Comparison of ENCODE assay signal across 20 cellular contexts in genomic region chr17:58403312-58403711, GRCh38. TPM values are rescaled to one million over a fixed set of nuclear protein-coding genes. Genes with fewer than 3 reads are reported as not detected.
DNase-seq lines count a peak whose midpoint lies in the region; ATAC-seq and TF ChIP-seq lines count a peak whose summit lies in the region.
"Had no signal": no experiment of that assay in that cellular context is flagged by ENCODE, and none has a peak within 500 bp of the region (broad histone marks: within the 10 kb centered on the region; RNA-seq: fewer than 3 reads in every experiment).

No MANE protein-coding gene starts in this region.

- no peaks in the 10 kb centered on the region for H3K9me3 Mint-ChIP-seq in MCF 10A (ENCODE audit: unreplicated experiment)
- H3K9me3 Mint-ChIP-seq in type B pancreatic cell: no peaks in the 10 kb centered on the region
- H3K9me3 Mint-ChIP-seq: CD14-positive monocyte had no signal

- no peaks in the 10 kb centered on the region for H3K9me3 ChIP-seq in upper lobe of right lung
- H3K9me3 ChIP-seq: heart left ventricle had no signal

- no peaks in the 10 kb centered on the region for H3K36me3 Mint-ChIP-seq in MCF 10A (ENCODE audit: insufficient read depth, unreplicated experiment)
- peaks cover 4% of the 10 kb centered on the region for H3K36me3 Mint-ChIP-seq in type B pancreatic cell
- H3K36me3 Mint-ChIP-seq: activated naive CD8-positive, alpha-beta T cell; CD14-positive monocyte had no signal

- no peak for ATAC-seq in upper lobe of right lung
- ATAC-seq: heart left ventricle had no signal

- H3K27me3 ChIP-seq in upper lobe of right lung: no peaks in the 10 kb centered on the region

- TF ChIP-seq CTCF in MCF 10A (IDR thresholded peaks at IDR 0.05; ENCODE audit: unreplicated experiment): no peak
- TF ChIP-seq CTCF in type B pancreatic cell (conservative IDR thresholded peaks at IDR 0.05): no peak
- TF ChIP-seq CTCF in upper lobe of right lung (IDR thresholded peaks at IDR 0.05): no peak

- no peak overlapping the region for H3K27ac ChIP-seq in upper lobe of right lung
- H3K27ac ChIP-seq: heart left ventricle, HL-60 had no signal

- peak overlapping the region; percentile 89 for H3K27ac Mint-ChIP-seq in MCF 10A (ENCODE audit: low read depth, unreplicated experiment)
- peak overlapping the region; percentile 84 for H3K27ac Mint-ChIP-seq in type B pancreatic cell
- H3K27ac Mint-ChIP-seq: activated naive CD8-positive, alpha-beta T cell had no signal

- no peaks in the 10 kb centered on the region for H3K27me3 Mint-ChIP-seq in MCF 10A (ENCODE audit: insufficient read depth, unreplicated experiment)
- H3K27me3 Mint-ChIP-seq in type B pancreatic cell: no peaks in the 10 kb centered on the region
- H3K27me3 Mint-ChIP-seq: activated naive CD8-positive, alpha-beta T cell had no signal

- POLR2A ChIA-PET in MCF 10A (lab: Yijun Ruan, JAX): interaction anchor here (0.7 to 10.4 kb wide), 4 partner anchors 9 to 603 kb away, joined by 3 to 201 read pairs (median 30); partner anchors contain the start of genes RNF43 and SUPT4H1

- BruUV-seq in MCF 10A (replicated peaks; lab: Mats Ljungman, UMichigan): no TSS peak

- CTCF ChIA-PET in MCF 10A (lab: Yijun Ruan, JAX): interaction anchor here (0.8 to 1.5 kb wide), 4 partner anchors 8 to 211 kb away, joined by 3 to 8 read pairs (median 3); no protein-coding TSS in a partner anchor

- H3K4me1 ChIP-seq in upper lobe of right lung: no peaks in the 10 kb centered on the region
- H3K4me1 ChIP-seq: heart left ventricle had no signal

- intact Hi-C loops in MCF 10A (cut with micrococcal nuclease): loop anchor here (2.0 kb wide), 1 partner anchor 13 kb away; the partner anchor contains the start of gene RNF43
- intact Hi-C loops in upper lobe of right lung (cut with DNase I): no loop called here

- DNase-seq in NCI-H1105 treated with DMSO at 0.1 percent for 48 hours (lab: John Stamatoyannopoulos, UW) (peak; percentile 13), NCI-H1105 (lab: John Stamatoyannopoulos, UW) (no peak), MCF 10A (ENCODE audit: unreplicated experiment) (peak; percentile 60), islet precursor cell (peak; percentile 88), type B pancreatic cell (ENCODE audit: extremely low spot score, unreplicated experiment) (no peak), retina (no peak), upper lobe of right lung (no peak), hippocampal formation (lab: John Stamatoyannopoulos, UW) (no peak)
- DNase-seq: activated CD4-positive, alpha-beta T cell treated with anti-CD3 and anti-CD28 coated beads for 48 hours; erythroblast; heart left ventricle; NCI-H2029; stimulated activated CD4-positive, alpha-beta T cell treated with anti-CD3 and anti-CD28 coated beads, Interleukin-15, amount 100 ng/mL, for 24 hours; T-helper 2 cell had no signal

- H3K4me3 ChIP-seq in upper lobe of right lung: no peak overlapping the region
- H3K4me3 ChIP-seq: heart left ventricle had no signal

- no peaks in the 10 kb centered on the region for H3K36me3 ChIP-seq in upper lobe of right lung
- H3K36me3 ChIP-seq: heart left ventricle had no signal

- H3K4me3 Mint-ChIP-seq in MCF 10A (ENCODE audit: unreplicated experiment) (peak overlapping the region; percentile 24), type B pancreatic cell (peak overlapping the region; percentile 12)
- H3K4me3 Mint-ChIP-seq: activated naive CD8-positive, alpha-beta T cell; CD14-positive monocyte had no signal

- peaks cover 37% of the 10 kb centered on the region for H3K4me1 Mint-ChIP-seq in MCF 10A (ENCODE audit: insufficient read depth, unreplicated experiment)
- peaks cover 22% of the 10 kb centered on the region for H3K4me1 Mint-ChIP-seq in type B pancreatic cell (ENCODE audit: unreplicated experiment)
- H3K4me1 Mint-ChIP-seq: CD14-positive monocyte had no signal

RNA-seq across cellular contexts. Expression of gene RNF43, which starts 14.0 kb away (rescaled TPM):
- total RNA-seq in MCF 10A (2022) (6.7 and 7.9 TPM in 2 replicates), type B pancreatic cell (ENCODE audit: low replicate concordance) (14.0 and 21.8 TPM in 2 replicates), upper lobe of right lung (7.5 TPM)
- total RNA-seq: A172, LHCN-M2, posterior vena cava had no signal

RNA-seq across cellular contexts. Expression of gene SUPT4H1, which starts 51.3 kb away (rescaled TPM):
- total RNA-seq in MCF 10A (2022): 63.4 and 90.8 TPM in 2 replicates
- 75.7 and 82.9 TPM in 2 replicates for total RNA-seq in type B pancreatic cell (ENCODE audit: low replicate concordance)
- total RNA-seq in upper lobe of right lung: 82.4 TPM

Comparison
In these comparisons a context has a peak if more than half of its experiments do, and no peak if none do; other contexts are left out.
1. DNase-seq: peak in NCI-H1105 treated with DMSO at 0.1 percent for 48 hours (single experiment), MCF 10A (single experiment) and islet precursor cell (single experiment); none in NCI-H1105 (single experiment), type B pancreatic cell (single experiment), retina (single experiment), upper lobe of right lung (single experiment) and hippocampal formation (0 of 2).